11 cellular contexts compared by ENCODE assay signal in the genomic region with DNA sequence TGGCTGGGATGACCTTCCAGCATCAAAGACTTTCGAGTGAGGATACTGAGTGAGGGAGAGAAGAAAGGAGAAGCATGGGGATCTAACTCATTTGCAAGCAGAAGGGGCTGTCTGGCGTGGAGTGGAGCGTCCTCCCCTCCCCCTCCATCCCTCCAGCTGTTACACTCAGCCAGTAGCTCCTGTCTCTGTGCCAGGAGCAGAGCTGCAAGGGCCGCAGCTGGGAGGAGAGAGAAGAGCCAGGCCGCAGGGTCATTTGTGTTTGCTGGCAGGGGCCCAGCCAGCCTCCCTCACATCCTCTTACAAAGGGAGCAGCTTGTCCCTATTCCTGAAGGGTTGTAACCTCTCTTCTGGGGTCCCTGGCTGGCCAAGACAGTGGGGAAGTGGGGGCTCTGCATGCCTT. TPM values are rescaled to one million over a fixed set of nuclear protein-coding genes. Genes with fewer than 3 reads are reported as not detected.
DNase-seq lines count a peak whose midpoint lies in the region; FAIRE-seq and TF ChIP-seq lines count a peak whose summit lies in the region.
"Had no signal": no experiment of that assay in that cellular context is flagged by ENCODE, and none has a peak within 500 bp of the region (broad histone marks: within the 10 kb centered on the region; RNA-seq: fewer than 3 reads in every experiment).

No MANE protein-coding gene starts in this region.

- in situ Hi-C loops in astrocyte of the spinal cord (cut with HindIII; ENCODE audit: low sequenced_read_pairs) = no loop called here

- H3K4me3 ChIP-seq in astrocyte of the spinal cord (ENCODE audit: low read depth, low read length) (no peak overlapping the region), skin epidermis (no peak overlapping the region)

- no peak for FAIRE-seq in GM19239 (lab: Jason Lieb, UNC)

- H3K27ac ChIP-seq in skin epidermis = peak overlapping the region in 12 of 21 experiments; percentile 2 to 68 (median 40)

- no peak for TF ChIP-seq CTCF in astrocyte of the spinal cord (IDR thresholded peaks at IDR 0.05; ENCODE audit: low read depth, low read length)

- DNase-seq in M059J (ENCODE audit: low read depth) = peak; percentile 25
- peak; percentile 90 for DNase-seq in astrocyte of the spinal cord (ENCODE audit: low read depth, low spot score)
- DNase-seq in iris pigment epithelial cell (ENCODE audit: low read depth) = peak; percentile 72
- DNase-seq in GM19239 (ENCODE audit: insufficient read length, low spot score) = no peak
- DNase-seq in DMS153 treated with DMSO at 0.1 percent for 48 hours (lab: John Stamatoyannopoulos, UW; ENCODE audit: unreplicated experiment) = no peak
- DNase-seq in activated CD8-positive, alpha-beta memory T cell treated with anti-CD3 and anti-CD28 coated beads for 24 hours = no peak
- no peak for DNase-seq in GM19240 (ENCODE audit: insufficient read length, low spot score)
- DNase-seq: activated CD8-positive, alpha-beta T cell treated with anti-CD3 and anti-CD28 coated beads, Interleukin-2, amount 10 ng/mL, durations not matched to agents 7 days and 5 days; NCI-H146; stimulated activated CD4-positive, alpha-beta T cell treated with anti-CD3 and anti-CD28 coated beads, Interleukin-2, amount 100 ng/mL, for 48 hours had no signal

RNA-seq across cellular contexts. Expression of gene NECTIN1, which starts 58.0 kb away (rescaled TPM):
- 1.7 and 2.3 TPM in 2 replicates for total RNA-seq in M059J (2014; rRNA removed; shearing (Covaris generic))

Comparison
In these comparisons a context has a peak if more than half of its experiments do, and no peak if none do; other contexts are left out.
1. DNase-seq: peak in M059J (single experiment), astrocyte of the spinal cord (single experiment) and iris pigment epithelial cell (single experiment); none in GM19239 (single experiment), DMS153 treated with DMSO at 0.1 percent for 48 hours (single experiment), activated CD8-positive, alpha-beta memory T cell treated with anti-CD3 and anti-CD28 coated beads for 24 hours (single experiment) and GM19240 (single experiment).